8 cellular contexts compared by ENCODE assay signal in the genomic region with DNA sequence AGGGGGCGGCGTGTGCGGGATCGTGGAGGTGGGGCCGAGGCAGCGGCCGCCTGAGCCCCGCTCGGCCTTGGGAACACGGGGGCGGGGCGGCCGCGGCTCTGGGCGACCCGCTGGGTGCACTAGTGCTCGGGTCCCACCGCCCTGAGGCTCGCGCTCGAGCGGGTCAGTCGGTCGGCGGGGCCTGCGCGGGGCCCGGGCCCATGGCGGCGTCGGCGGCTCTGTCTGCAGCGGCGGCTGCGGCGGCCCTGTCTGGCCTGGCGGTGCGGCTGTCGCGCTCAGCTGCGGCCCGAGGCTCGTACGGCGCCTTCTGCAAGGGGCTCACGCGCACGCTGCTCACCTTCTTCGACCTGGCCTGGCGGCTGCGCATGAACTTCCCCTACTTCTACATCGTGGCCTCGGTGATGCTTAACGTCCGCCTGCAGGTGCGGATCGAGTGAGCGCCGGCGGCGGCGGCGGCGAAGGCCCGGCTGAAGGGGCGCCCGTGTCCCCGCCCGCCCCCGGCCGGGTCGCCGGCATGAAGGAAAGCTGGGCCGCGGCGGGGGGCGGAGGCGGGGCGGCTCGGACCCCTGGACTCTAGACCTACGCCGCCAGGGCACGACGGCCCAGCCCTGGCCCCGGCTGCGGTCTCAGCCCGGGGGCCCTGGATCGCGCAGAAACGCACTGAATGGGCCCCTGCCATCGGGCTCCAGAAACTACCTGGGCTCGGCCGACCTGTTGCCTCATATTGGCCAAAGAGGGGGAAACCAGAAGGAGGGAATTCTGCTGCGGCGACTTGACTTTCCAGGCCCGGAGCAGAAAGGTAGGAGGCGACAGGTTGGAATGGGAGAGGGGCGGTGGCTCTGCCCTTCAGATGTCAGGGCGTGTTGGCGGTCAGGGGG. TPM values are rescaled to one million over a fixed set of nuclear protein-coding genes. Genes with fewer than 3 reads are reported as not detected.
A peak's percentile ranks its signal among the peaks of the same experiment; 100 is the strongest.
DNase-seq lines count a peak whose midpoint lies in the region; ATAC-seq and TF ChIP-seq lines count a peak whose summit lies in the region.

A gene (plus strand): TSS at position 13 of the 878 bp plus-strand sequence. CDS start 188 bp downstream, at position 201.

- H3K9ac ChIP-seq in SU-DHL-6 (ENCODE audit: low read length) = peak within 1 kb of the TSS; percentile 36; the same call in 1 of the 2 replicates
- H3K9ac ChIP-seq in skeletal muscle tissue (ENCODE audit: low read depth in 1 of 3, low read length in 3 of 3) = peak within 1 kb of the TSS in 1 of 3 donors; percentile 16

- DNase-seq in fibroblast of mammary gland (ENCODE audit: low read depth) (no peak), DMS153 treated with DMSO at 0.1 percent for 48 hours (lab: John Stamatoyannopoulos, UW; ENCODE audit: unreplicated experiment) (no peak), kidney tubule cell (ENCODE audit: low spot score) (no peak)
- DNase-seq in effector memory CD4-positive, alpha-beta T cell = no peak

- H2AFZ ChIP-seq in SU-DHL-6 (ENCODE audit: low read depth, low read length, severe bottlenecking) = peak within 1 kb of the TSS; percentile 76

- peak; percentile 52 for ATAC-seq in GM19023 (IDR thresholded peaks at IDR 0.05; ENCODE audit: unreplicated experiment)
- ATAC-seq in HG02763 (IDR thresholded peaks at IDR 0.05; ENCODE audit: unreplicated experiment) = peak; percentile 53

- H3K9me2 ChIP-seq in SU-DHL-6 (replicated peaks; ENCODE audit: insufficient read depth, low read length) = no peaks in the 10 kb centered on the region

- H3K27me3 ChIP-seq in SU-DHL-6 (ENCODE audit: low read length) (no peaks in the 10 kb centered on the region), skeletal muscle tissue (ENCODE audit: control insufficient read depth in 3 of 3, insufficient read depth in 3 of 3, low read length in 3 of 3) (peaks cover 0 to 11% (median 0%) of the 10 kb centered on the region in 3 donors)
- H3K27me3 ChIP-seq in effector memory CD4-positive, alpha-beta T cell (replicated peaks; ENCODE audit: control insufficient read depth, insufficient read depth, low read length, poor library complexity, severe bottlenecking) = no peaks in the 10 kb centered on the region

- H3K27ac ChIP-seq in SU-DHL-6 (ENCODE audit: low read depth, low read length) = no peak within 1 kb of the TSS
- no peak within 1 kb of the TSS for H3K27ac ChIP-seq in skeletal muscle tissue (ENCODE audit: low read depth, low read length)
- H3K27ac ChIP-seq in effector memory CD4-positive, alpha-beta T cell (ENCODE audit: insufficient read depth, low read length, poor library complexity, severe bottlenecking) = no peak within 1 kb of the TSS

- no peaks in the 10 kb centered on the region for H3F3A ChIP-seq in SU-DHL-6 (ENCODE audit: insufficient read depth)

- H4K20me1 ChIP-seq in SU-DHL-6 (ENCODE audit: low read depth, low read length) = no peaks in the 10 kb centered on the region

- no peaks in the 10 kb centered on the region for H3K9me3 ChIP-seq in SU-DHL-6 (ENCODE audit: insufficient read depth, low read length)
- peaks cover 0 to 3% (median 0%) of the 10 kb centered on the region in 3 donors for H3K9me3 ChIP-seq in skeletal muscle tissue (ENCODE audit: control insufficient read depth in 3 of 3, low read length in 3 of 3)
- H3K9me3 ChIP-seq in effector memory CD4-positive, alpha-beta T cell (ENCODE audit: control insufficient read depth, low read length) = no peaks in the 10 kb centered on the region

- H3K4me2 ChIP-seq in SU-DHL-6 (ENCODE audit: low read depth, low read length, poor library complexity, severe bottlenecking) = peak within 1 kb of the TSS; percentile 52

- H3K36me3 ChIP-seq in SU-DHL-6 (ENCODE audit: low read length) (no peaks in the 10 kb centered on the region), skeletal muscle tissue (ENCODE audit: control insufficient read depth in 3 of 3, insufficient read depth in 3 of 3, low read length in 3 of 3) (no peaks in the 10 kb centered on the region)
- H3K36me3 ChIP-seq in effector memory CD4-positive, alpha-beta T cell (ENCODE audit: control insufficient read depth, insufficient read depth, low read length) = no peaks in the 10 kb centered on the region

- no peaks in the 10 kb centered on the region for H3K79me2 ChIP-seq in SU-DHL-6 (ENCODE audit: insufficient read depth, low read length)

- no peaks in the 10 kb centered on the region for H3K4me1 ChIP-seq in skeletal muscle tissue (ENCODE audit: control insufficient read depth in 3 of 3, insufficient read depth in 3 of 3, low read length in 3 of 3)
- H3K4me1 ChIP-seq in effector memory CD4-positive, alpha-beta T cell (ENCODE audit: control insufficient read depth, insufficient read depth, low read length, poor library complexity, severe bottlenecking) = peaks cover 4% of the 10 kb centered on the region

- no peak for TF ChIP-seq CTCF in SU-DHL-6 (IDR thresholded peaks at IDR 0.05; ENCODE audit: insufficient read depth, low read length, poor library complexity, severe bottlenecking)
- TF ChIP-seq CTCF in fibroblast of mammary gland (conservative IDR thresholded peaks at IDR 0.05; ENCODE audit: control insufficient read depth, insufficient read depth, low read depth, low read length) = no peak

- H3K4me3 ChIP-seq in SU-DHL-6 (ENCODE audit: insufficient read depth, low read length, poor library complexity, severe bottlenecking) (peak within 1 kb of the TSS; percentile 42), fibroblast of mammary gland (ENCODE audit: control insufficient read depth, low read depth, low read length) (peak within 1 kb of the TSS; percentile 12), skeletal muscle tissue (ENCODE audit: low read length in 3 of 3) (peak within 1 kb of the TSS; percentile 56 to 66 (median 57))
- no peak within 1 kb of the TSS for H3K4me3 ChIP-seq in effector memory CD4-positive, alpha-beta T cell (ENCODE audit: insufficient read depth, low read depth, low read length, poor library complexity, severe bottlenecking)

RNA-seq across cellular contexts. Expression of the gene that starts here (rescaled TPM):
- total RNA-seq in skeletal muscle tissue = 1.6 TPM
